In the genomic region with DNA sequence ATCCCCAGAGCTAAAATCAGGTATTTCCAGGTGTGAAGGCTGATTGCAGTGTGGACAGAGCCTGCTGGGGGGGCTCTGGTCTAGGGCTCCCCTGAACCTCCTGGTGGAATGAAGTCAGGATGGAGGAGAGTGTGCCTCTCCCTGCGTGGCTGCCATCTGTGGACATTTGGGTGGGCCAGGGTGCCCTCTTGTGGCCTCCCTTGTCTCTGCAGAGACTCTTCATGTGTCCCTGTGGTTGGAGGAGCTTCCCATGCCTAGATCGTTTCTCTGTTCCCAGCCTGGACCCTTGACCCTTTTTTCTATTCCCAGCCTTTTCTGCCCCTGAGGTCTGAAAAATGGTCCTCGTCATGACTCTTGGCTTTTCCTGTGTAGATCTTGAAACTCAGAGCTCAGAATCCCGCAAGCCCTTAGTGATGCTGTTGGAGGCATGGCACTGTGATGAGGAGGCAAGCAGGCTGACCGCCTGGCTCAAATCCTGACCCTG, we compare ENCODE assay signal across 1 cellular context.
TF ChIP-seq lines count a peak whose summit lies in the region.

No MANE protein-coding gene starts in this region.

TF ChIP-seq in HCT116, 20 proteins besides CTCF, POLR2A, EP300 and RAD21 (continued from another document):
- TF ChIP-seq, protein P1, sequence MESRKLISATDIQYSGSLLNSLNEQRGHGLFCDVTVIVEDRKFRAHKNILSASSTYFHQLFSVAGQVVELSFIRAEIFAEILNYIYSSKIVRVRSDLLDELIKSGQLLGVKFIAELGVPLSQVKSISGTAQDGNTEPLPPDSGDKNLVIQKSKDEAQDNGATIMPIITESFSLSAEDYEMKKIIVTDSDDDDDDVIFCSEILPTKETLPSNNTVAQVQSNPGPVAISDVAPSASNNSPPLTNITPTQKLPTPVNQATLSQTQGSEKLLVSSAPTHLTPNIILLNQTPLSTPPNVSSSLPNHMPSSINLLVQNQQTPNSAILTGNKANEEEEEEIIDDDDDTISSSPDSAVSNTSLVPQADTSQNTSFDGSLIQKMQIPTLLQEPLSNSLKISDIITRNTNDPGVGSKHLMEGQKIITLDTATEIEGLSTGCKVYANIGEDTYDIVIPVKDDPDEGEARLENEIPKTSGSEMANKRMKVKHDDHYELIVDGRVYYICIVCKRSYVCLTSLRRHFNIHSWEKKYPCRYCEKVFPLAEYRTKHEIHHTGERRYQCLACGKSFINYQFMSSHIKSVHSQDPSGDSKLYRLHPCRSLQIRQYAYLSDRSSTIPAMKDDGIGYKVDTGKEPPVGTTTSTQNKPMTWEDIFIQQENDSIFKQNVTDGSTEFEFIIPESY (IDR thresholded peaks at IDR 0.05; ENCODE audit: extremely low read depth, insufficient replicate concordance, low read length), result no peak
- TF ChIP-seq SIN3A (IDR thresholded peaks at IDR 0.05; ENCODE audit: low read depth), result no peak
- no peak for TF ChIP-seq SP1 (IDR thresholded peaks at IDR 0.05; ENCODE audit: low read depth)
- TF ChIP-seq TCF7L2 (IDR thresholded peaks at IDR 0.05; ENCODE audit: borderline replicate concordance, extremely low read depth, insufficient read depth, insufficient read length), result no peak
- TF ChIP-seq EZH2phosphoT487 (IDR thresholded peaks at IDR 0.05; ENCODE audit: borderline replicate concordance), result no peak
- no peak for TF ChIP-seq ELF1 (IDR thresholded peaks at IDR 0.05; ENCODE audit: borderline replicate concordance, low read depth)
